Comparison of ENCODE assay signal across 12 cellular contexts in genomic region chr15:101045835-101046691, GRCh38.
DNase-seq lines count a peak whose midpoint lies in the region; ATAC-seq and TF ChIP-seq lines count a peak whose summit lies in the region.
"Had no signal": no experiment of that assay in that cellular context is flagged by ENCODE, and none has a peak within 500 bp of the region (broad histone marks: within the 10 kb centered on the region; RNA-seq: fewer than 3 reads in every experiment).

No MANE protein-coding gene starts in this region.

- H3K27ac ChIP-seq in gastrocnemius medialis = peak overlapping the region in 3 of 4 donors; percentile 4 to 39 (median 36)

- DNase-seq in activated CD8-positive, alpha-beta memory T cell treated with anti-CD3 and anti-CD28 coated beads, Interleukin-2, amount 50 U/mL, for 48 hours = peak; percentile 33
- DNase-seq in islet precursor cell = peak; percentile 35
- DNase-seq in gastrocnemius medialis = no peak
- DNase-seq in NK-92 (lab: John Stamatoyannopoulos, UW; ENCODE audit: unreplicated experiment) = no peak
- DNase-seq in amygdala (lab: John Stamatoyannopoulos, UW) = no peak
- DNase-seq in DMS153 (lab: John Stamatoyannopoulos, UW) = no peak
- DNase-seq: NCI-H1048; stimulated activated naive CD8-positive, alpha-beta T cell treated with anti-CD3 and anti-CD28 coated beads, Interleukin-15, amount 100 ng/mL, for 72 hours had no signal

- intact Hi-C loops in gastrocnemius medialis (cut with DNase I; ENCODE audit: low total_unique reads) = no loop called here

- in situ Hi-C loops in gastrocnemius medialis (cut with MboI; ENCODE audit: low sequenced_read_pairs in 4 of 4) = no loop called here

- H3K27me3 ChIP-seq in gastrocnemius medialis = no peaks in the 10 kb centered on the region

- TF ChIP-seq CTCF in gastrocnemius medialis (IDR thresholded peaks at IDR 0.05 in 4 of 5, conservative IDR thresholded peaks at IDR 0.05 in 1 of 5) = no peak

- peak; percentile 10 for ATAC-seq in GM18868 (IDR thresholded peaks at IDR 0.05; ENCODE audit: unreplicated experiment)
- no peak for ATAC-seq in gastrocnemius medialis
- ATAC-seq in GM18511 (IDR thresholded peaks at IDR 0.05; ENCODE audit: unreplicated experiment) = no peak
- ATAC-seq: naive thymus-derived CD4-positive, alpha-beta T cell; stimulated activated naive CD8-positive, alpha-beta T cell treated with anti-CD3 and anti-CD28 coated beads, Interleukin-15, amount 100 ng/mL, for 72 hours had no signal

- H3K36me3 ChIP-seq in gastrocnemius medialis = no peaks in the 10 kb centered on the region
- H3K36me3 ChIP-seq: HAP-1 had no signal

- H3K4me3 ChIP-seq in gastrocnemius medialis = no peak overlapping the region
- H3K4me3 ChIP-seq: HAP-1 had no signal

- no peak for TF ChIP-seq POLR2A in gastrocnemius medialis (IDR thresholded peaks at IDR 0.05)

- H3K4me1 ChIP-seq in gastrocnemius medialis = no peaks in the 10 kb centered on the region
- H3K4me1 ChIP-seq: HAP-1 had no signal

- no peaks in the 10 kb centered on the region for H3K9me3 ChIP-seq in gastrocnemius medialis
- H3K9me3 ChIP-seq: HAP-1 had no signal

Comparison
In these comparisons a context has a peak if more than half of its experiments do, and no peak if none do; other contexts are left out.
1. DNase-seq: peak in activated CD8-positive, alpha-beta memory T cell treated with anti-CD3 and anti-CD28 coated beads, Interleukin-2, amount 50 U/mL, for 48 hours (single experiment) and islet precursor cell (single experiment); none in gastrocnemius medialis (0 of 2), NK-92 (single experiment), amygdala (0 of 56) and DMS153 (single experiment).